In the genomic region with DNA sequence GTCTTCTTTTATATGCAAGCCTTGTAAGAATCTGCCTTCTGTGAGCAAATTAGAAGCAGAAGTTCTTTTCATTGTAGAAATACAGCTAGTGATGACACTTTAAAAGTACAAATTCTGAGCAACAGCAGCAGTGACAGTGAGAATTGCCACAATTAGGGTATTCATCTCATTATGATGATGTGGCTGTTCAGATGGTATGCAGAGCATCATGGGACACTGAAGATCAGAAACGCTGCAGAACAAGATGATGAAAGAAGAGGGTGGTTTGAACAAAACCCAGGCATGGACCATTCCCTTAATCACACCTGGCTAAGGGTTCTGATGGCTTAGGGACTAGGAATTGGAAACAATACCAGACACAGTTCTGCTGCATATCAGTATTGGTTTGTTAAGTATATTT, we compare ENCODE assay signal across 24 cellular contexts.
DNase-seq lines count a peak whose midpoint lies in the region; ATAC-seq and TF ChIP-seq lines count a peak whose summit lies in the region.
"Had no signal": no experiment of that assay in that cellular context is flagged by ENCODE, and none has a peak within 500 bp of the region (broad histone marks: within the 10 kb centered on the region; RNA-seq: fewer than 3 reads in every experiment).

No MANE protein-coding gene starts in this region.

- peak overlapping the region; percentile 37; the same call in 1 of the 2 replicates for H2AFZ ChIP-seq in GM23248
- H2AFZ ChIP-seq in smooth muscle cell (ENCODE audit: low read depth) = no peak overlapping the region

- TF ChIP-seq CTCF in foreskin fibroblast (IDR thresholded peaks at IDR 0.05; ENCODE audit: low read depth, low read length) = no peak
- no peak for TF ChIP-seq CTCF in smooth muscle cell (IDR thresholded peaks at IDR 0.05; ENCODE audit: borderline replicate concordance, insufficient read depth, poor library complexity, severe bottlenecking)

- peak overlapping the region; percentile 57; the same call in 1 of the 2 replicates for H3K27ac ChIP-seq in GM23248
- peak overlapping the region; percentile 56 for H3K27ac ChIP-seq in SJSA1
- peak overlapping the region; percentile 40 for H3K27ac ChIP-seq in smooth muscle cell (ENCODE audit: low read depth)
- H3K27ac ChIP-seq: C4-2B, Peyer's patch had no signal

- H3K9ac ChIP-seq in GM23248 (peak overlapping the region; percentile 40; the same call in 1 of the 2 replicates), smooth muscle cell (ENCODE audit: low read depth) (no peak overlapping the region)

- H3K79me2 ChIP-seq in GM23248 (ENCODE audit: insufficient read depth) (no peaks in the 10 kb centered on the region), smooth muscle cell (ENCODE audit: low read depth) (no peaks in the 10 kb centered on the region)

- no peak for ATAC-seq in HG03565 (IDR thresholded peaks at IDR 0.05; ENCODE audit: unreplicated experiment)
- ATAC-seq: activated CD8-positive, alpha-beta T cell treated with anti-CD3 and anti-CD28 coated beads for 36 hours; left lobe of liver; right cardiac atrium had no signal

- no peak overlapping the region for H3K4me3 ChIP-seq in GM23248
- no peak overlapping the region for H3K4me3 ChIP-seq in SJSA1
- no peak overlapping the region for H3K4me3 ChIP-seq in foreskin fibroblast (ENCODE audit: low read depth in 1 of 2, low read length in 2 of 2)
- H3K4me3 ChIP-seq in smooth muscle cell = no peak overlapping the region
- H3K4me3 ChIP-seq: Peyer's patch had no signal

- 0 out of 2 replicates have a peak, but pooled peaks cover 6% of the 10 kb centered on the region for H3K27me3 ChIP-seq in GM23248 (replicated peaks; ENCODE audit: insufficient read depth)
- H3K27me3 ChIP-seq in SJSA1 (replicated peaks) = no peaks in the 10 kb centered on the region
- peaks cover 8% of the 10 kb centered on the region for H3K27me3 ChIP-seq in smooth muscle cell (ENCODE audit: low read depth)
- H3K27me3 ChIP-seq: Peyer's patch had no signal

- H3K9me2 ChIP-seq in GM23248 (ENCODE audit: insufficient read depth) = no peaks in the 10 kb centered on the region

- WGBS in GM23248 (ENCODE audit: low coverage in 1 of 2, low lambda C conversion rate in 2 of 2, missing lambda C conversion rate in 2 of 2), 2 experiments = 8 to 9% methylated on average over 1 of the region's 1 CpG
- 0% methylated on average over 1 of the region's 1 CpG for WGBS in smooth muscle cell (ENCODE audit: low lambda C conversion rate)

- H3K4me1 ChIP-seq in GM23248 (ENCODE audit: insufficient read depth) (peaks cover 25% of the 10 kb centered on the region), SJSA1 (replicated peaks) (peaks cover 31% of the 10 kb centered on the region), smooth muscle cell (ENCODE audit: low read depth) (peaks cover 4% of the 10 kb centered on the region)
- H3K4me1 ChIP-seq: Peyer's patch had no signal

- in situ Hi-C loops in GM23248 (cut with MboI) = no loop called here

- H3K9me3 ChIP-seq in GM23248 (ENCODE audit: low read depth) (no peaks in the 10 kb centered on the region), SJSA1 (replicated peaks) (no peaks in the 10 kb centered on the region), smooth muscle cell (replicated peaks; ENCODE audit: low read depth) (no peaks in the 10 kb centered on the region)
- H3K9me3 ChIP-seq: Peyer's patch had no signal

- peak overlapping the region; percentile 76 for H3K4me2 ChIP-seq in GM23248 (ENCODE audit: unreplicated experiment)
- H3K4me2 ChIP-seq in smooth muscle cell = peak overlapping the region; percentile 25

- peaks cover 16% of the 10 kb centered on the region for H3F3A ChIP-seq in GM23248 (ENCODE audit: insufficient read depth)
- H3F3A ChIP-seq in smooth muscle cell (ENCODE audit: low read depth) = peaks cover 15% of the 10 kb centered on the region

- no peaks in the 10 kb centered on the region for H3K36me3 ChIP-seq in GM23248 (ENCODE audit: low read depth)
- no peaks in the 10 kb centered on the region for H3K36me3 ChIP-seq in SJSA1
- no peaks in the 10 kb centered on the region for H3K36me3 ChIP-seq in smooth muscle cell (ENCODE audit: low read depth)
- H3K36me3 ChIP-seq: Peyer's patch had no signal

- H4K20me1 ChIP-seq in GM23248 (ENCODE audit: insufficient read depth) (no peaks in the 10 kb centered on the region), smooth muscle cell (ENCODE audit: low read depth) (no peaks in the 10 kb centered on the region)

- peak; percentile 26 for DNase-seq in GM23248
- peak in 1 of 2 experiments; percentile 9 for DNase-seq in SJSA1 (ENCODE audit: low read depth in 1 of 2, low spot score in 2 of 2)
- peak; percentile 21 to 63 for DNase-seq in foreskin fibroblast
- DNase-seq in smooth muscle cell (lab: John Stamatoyannopoulos, UW; ENCODE audit: unreplicated experiment) = no peak
- no peak for DNase-seq in activated CD4-positive, alpha-beta T cell treated with anti-CD3 and anti-CD28 coated beads, Interleukin-2, amount 50 U/mL, for 48 hours
- no peak for DNase-seq in globus pallidus (ENCODE audit: low spot score)
- no peak for DNase-seq in NCI-H2081 (lab: John Stamatoyannopoulos, UW)
- DNase-seq: activated CD4-positive, alpha-beta T cell treated with anti-CD3 and anti-CD28 coated beads for 1 hour; activated CD8-positive, alpha-beta memory T cell treated with anti-CD3 and anti-CD28 coated beads, Interleukin-2, amount 50 U/mL, for 48 hours; activated CD8-positive, alpha-beta T cell treated with anti-CD3 and anti-CD28 coated beads for 36 hours; activated naive CD4-positive, alpha-beta T cell treated with anti-CD3 and anti-CD28 coated beads for 36 hours; COR-L47; KBM-7; NCI-H1105; NCI-H2029; NCI-H524 treated with DMSO at 0.1 percent for 48 hours; Peyer's patch; posterior cingulate gyrus; right cardiac atrium; SHP77; trophoblast cell had no signal

Comparison
In these comparisons a context has a peak if more than half of its experiments do, and no peak if none do; other contexts are left out.
1. DNase-seq: peak in GM23248 (single experiment) and foreskin fibroblast (2 of 2); none in smooth muscle cell (single experiment), activated CD4-positive, alpha-beta T cell treated with anti-CD3 and anti-CD28 coated beads, Interleukin-2, amount 50 U/mL, for 48 hours (0 of 2), globus pallidus (single experiment) and NCI-H2081 (0 of 2).
2. Peak in every context shown above with its lines, with median percentiles within 50 percentile points of each other: H3K27ac ChIP-seq.